1 cellular context compared by ENCODE assay signal in genomic region chr17:21041753-21042433, GRCh38.
TF ChIP-seq lines count a peak whose summit lies in the region.

No MANE protein-coding gene starts in this region.

TF ChIP-seq in HepG2, 621 proteins besides CTCF, POLR2A, EP300 and RAD21 (continued from another document and continues in another):
- TF ChIP-seq ZBTB39 (CRISPR knock-in tag; IDR thresholded peaks at IDR 0.05) (no peak), SALL1 (CRISPR knock-in tag; IDR thresholded peaks at IDR 0.05) (peak; percentile 5; the same call in 1 of the 2 replicates), ZNF224 (CRISPR knock-in tag; IDR thresholded peaks at IDR 0.05) (no peak), ZBTB2 (CRISPR knock-in tag; IDR thresholded peaks at IDR 0.05; ENCODE audit: low read depth) (peak; percentile 65), DDIT3 (CRISPR knock-in tag; IDR thresholded peaks at IDR 0.05) (no peak), ZBTB43 (CRISPR knock-in tag; conservative IDR thresholded peaks at IDR 0.05) (no peak), TOPORS (CRISPR knock-in tag; IDR thresholded peaks at IDR 0.05) (no peak), SKI (IDR thresholded peaks at IDR 0.05; ENCODE audit: partially characterized antibody) (no peak), JUNB (CRISPR knock-in tag; IDR thresholded peaks at IDR 0.05; ENCODE audit: borderline replicate concordance) (no peak), CHCHD3 (CRISPR knock-in tag; IDR thresholded peaks at IDR 0.05) (no peak), PBX3 (CRISPR knock-in tag; IDR thresholded peaks at IDR 0.05; ENCODE audit: borderline replicate concordance) (no peak), ZFY (CRISPR knock-in tag; IDR thresholded peaks at IDR 0.05) (no peak), ZNF513 (CRISPR knock-in tag; conservative IDR thresholded peaks at IDR 0.05) (no peak), TMF1 (CRISPR knock-in tag; IDR thresholded peaks at IDR 0.05; ENCODE audit: low read depth) (no peak), ELF1 (CRISPR knock-in tag; IDR thresholded peaks at IDR 0.05) (peak; percentile 53; the same call in 1 of the 2 replicates), SETDB1 (CRISPR knock-in tag; IDR thresholded peaks at IDR 0.05; ENCODE audit: borderline replicate concordance) (no peak), ZNF569 (CRISPR knock-in tag; IDR thresholded peaks at IDR 0.05; ENCODE audit: borderline replicate concordance) (no peak), ZNF598 (CRISPR knock-in tag; IDR thresholded peaks at IDR 0.05; ENCODE audit: borderline replicate concordance) (no peak), ZNF263 (CRISPR knock-in tag; IDR thresholded peaks at IDR 0.05) (no peak), ASH2L (IDR thresholded peaks at IDR 0.05; ENCODE audit: insufficient read length, low read depth, low read length) (peak; percentile 63), JARID2 (CRISPR knock-in tag; IDR thresholded peaks at IDR 0.05; ENCODE audit: insufficient replicate concordance) (no peak), ZSCAN30 (CRISPR knock-in tag; IDR thresholded peaks at IDR 0.05) (no peak), MXI1 (IDR thresholded peaks at IDR 0.05; ENCODE audit: borderline replicate concordance, low read depth, low read length) (peak; percentile 8; the same call in 1 of the 3 replicates), CSRNP2 (CRISPR knock-in tag; conservative IDR thresholded peaks at IDR 0.05; ENCODE audit: low read depth) (no peak), ZMYM4 (CRISPR knock-in tag; IDR thresholded peaks at IDR 0.05) (0 out of 2 replicates have a peak, but pooled peaks have one; percentile 22), ZNF354B (CRISPR knock-in tag; IDR thresholded peaks at IDR 0.05) (no peak), ELF4 (CRISPR knock-in tag; IDR thresholded peaks at IDR 0.05; ENCODE audit: borderline replicate concordance) (no peak), POLR2AphosphoS5 (IDR thresholded peaks at IDR 0.05; ENCODE audit: low read depth, low read length) (peak; percentile 41; the same call in 1 of the 2 replicates), THAP8 (CRISPR knock-in tag; IDR thresholded peaks at IDR 0.05; ENCODE audit: borderline replicate concordance) (no peak), ZBTB21 (CRISPR knock-in tag; IDR thresholded peaks at IDR 0.05) (no peak), IRF2 (CRISPR knock-in tag; IDR thresholded peaks at IDR 0.05) (no peak), ZBTB7B (CRISPR knock-in tag; IDR thresholded peaks at IDR 0.05) (no peak; the same call in 1 of the 2 replicates), REXO4 (CRISPR knock-in tag; IDR thresholded peaks at IDR 0.05; ENCODE audit: borderline replicate concordance) (no peak), DMTF1 (CRISPR knock-in tag; IDR thresholded peaks at IDR 0.05) (no peak), AGO1 (IDR thresholded peaks at IDR 0.05; ENCODE audit: low read depth, low read length, poor library complexity, severe bottlenecking) (no peak), AKAP8 (CRISPR knock-in tag; IDR thresholded peaks at IDR 0.05) (no peak), MEF2D (CRISPR knock-in tag; IDR thresholded peaks at IDR 0.05) (no peak), PRDM4 (CRISPR knock-in tag; IDR thresholded peaks at IDR 0.05; ENCODE audit: borderline replicate concordance) (no peak), ZNF782 (CRISPR knock-in tag; IDR thresholded peaks at IDR 0.05; ENCODE audit: borderline replicate concordance) (no peak), STAT6 (CRISPR knock-in tag; IDR thresholded peaks at IDR 0.05; ENCODE audit: borderline replicate concordance) (no peak), ZNF317 (CRISPR knock-in tag; IDR thresholded peaks at IDR 0.05) (no peak), ZNF652 (CRISPR knock-in tag; IDR thresholded peaks at IDR 0.05; ENCODE audit: borderline replicate concordance, low read depth) (no peak), ZNF382 (CRISPR knock-in tag; IDR thresholded peaks at IDR 0.05; ENCODE audit: borderline replicate concordance) (no peak), SRSF1 (optimal IDR thresholded peaks at IDR 0.05; ENCODE audit: low read depth, low read length) (peak; percentile 63), NCOA2 (CRISPR knock-in tag; IDR thresholded peaks at IDR 0.05) (no peak), ZNF547 (CRISPR knock-in tag; IDR thresholded peaks at IDR 0.05) (no peak), RXRA (CRISPR knock-in tag; IDR thresholded peaks at IDR 0.05) (no peak), ZKSCAN5 (CRISPR knock-in tag; IDR thresholded peaks at IDR 0.05) (no peak), SMAD3 (CRISPR knock-in tag; IDR thresholded peaks at IDR 0.05) (0 out of 2 replicates have a peak, but pooled peaks have one; percentile 31)
